In the genomic region with DNA sequence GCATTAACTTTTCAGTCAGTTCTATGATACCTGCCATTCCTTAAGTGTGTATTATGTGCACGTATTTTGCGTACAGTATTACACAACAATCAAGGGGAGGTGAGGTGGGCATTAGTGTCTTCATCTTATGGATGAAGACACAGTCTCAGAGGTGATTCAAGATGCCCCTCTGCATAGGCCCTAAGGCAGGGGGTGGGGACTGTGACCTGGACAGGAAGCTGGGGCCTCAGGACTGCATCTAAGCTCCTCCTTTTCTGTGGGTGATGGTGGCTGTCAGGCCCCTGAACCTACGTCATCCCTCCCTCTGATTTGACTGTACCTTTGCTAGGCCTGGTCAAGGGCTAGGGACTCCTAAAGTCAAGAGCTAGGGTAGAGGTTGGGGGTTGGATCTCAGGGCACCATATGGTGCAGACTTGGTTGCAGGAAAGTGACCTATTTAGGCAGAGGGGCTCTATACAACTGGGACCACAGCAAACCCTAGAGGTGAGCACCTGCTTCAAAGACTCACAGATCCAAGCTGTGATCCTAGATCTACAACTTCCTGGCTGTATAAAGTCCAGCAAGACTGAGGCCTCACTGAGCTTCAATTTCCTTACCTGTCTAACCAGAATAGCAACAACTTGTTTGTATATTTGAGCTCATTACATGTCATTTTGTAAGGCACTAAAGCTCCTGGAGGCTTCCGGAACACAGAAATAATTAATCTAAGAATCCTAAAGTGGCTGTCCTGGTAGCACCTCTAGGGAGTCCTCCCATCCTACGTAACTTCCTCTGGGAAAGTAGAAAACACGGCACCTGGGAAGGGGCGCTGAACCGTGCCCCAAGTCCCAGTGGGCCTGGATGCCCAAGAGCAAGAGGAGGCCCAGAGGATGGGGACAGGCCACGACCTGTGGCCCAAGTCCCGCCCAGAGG, we compare ENCODE assay signal across 8 cellular contexts. TPM values are rescaled to one million over a fixed set of nuclear protein-coding genes. Genes with fewer than 3 reads are reported as not detected.
A peak's percentile ranks its signal among the peaks of the same experiment; 100 is the strongest.
DNase-seq lines count a peak whose midpoint lies in the region; ATAC-seq and TF ChIP-seq lines count a peak whose summit lies in the region.

No MANE protein-coding gene starts in this region.

- H3K9ac ChIP-seq in iPS-20b (ENCODE audit: low read depth, low read length) = peak overlapping the region; percentile 74; the same call in 1 of the 2 replicates
- peak overlapping the region; percentile 42 to 46 for H3K9ac ChIP-seq in stomach smooth muscle (ENCODE audit: low read length in 2 of 2)

- H3K4me3 ChIP-seq in BE2C (ENCODE audit: low read depth, low read length) (peak overlapping the region; percentile 97), iPS-20b (ENCODE audit: low read length) (peak overlapping the region; percentile 92), stomach smooth muscle (ENCODE audit: low read length in 2 of 2) (peak overlapping the region; percentile 54 to 98)

- H3K27ac ChIP-seq in iPS-20b (ENCODE audit: low read length) (no peak overlapping the region), stomach smooth muscle (ENCODE audit: low read length) (peak overlapping the region; percentile 62)

- no peaks in the 10 kb centered on the region for H3K9me3 ChIP-seq in BE2C
- no peaks in the 10 kb centered on the region for H3K9me3 ChIP-seq in iPS-20b (ENCODE audit: insufficient read depth, low read depth, low read length)
- H3K9me3 ChIP-seq in stomach smooth muscle (ENCODE audit: control insufficient read depth in 2 of 2, low read length in 2 of 2) = no peaks in the 10 kb centered on the region

- DNase-seq in BE2C (no peak), HK-2 (ENCODE audit: unreplicated experiment) (no peak), NCI-H526 treated with DMSO at 0.1 percent for 48 hours (lab: John Stamatoyannopoulos, UW) (no peak)
- DNase-seq in activated T-cell treated with anti-CD3 and anti-CD28 coated beads, Interleukin-2, amount 50 U/mL, for 48 hours = peak; percentile 57 to 64

- H3K36me3 ChIP-seq in BE2C (no peaks in the 10 kb centered on the region), iPS-20b (ENCODE audit: insufficient read depth, low read depth, low read length) (no peaks in the 10 kb centered on the region), stomach smooth muscle (ENCODE audit: control insufficient read depth in 2 of 2, insufficient read depth in 2 of 2, low read length in 2 of 2) (peaks cover 0 to 2% of the 10 kb centered on the region in 2 donors)

- ATAC-seq in GM18907 (IDR thresholded peaks at IDR 0.05; ENCODE audit: unreplicated experiment) (peak; percentile 37), HG03378 (IDR thresholded peaks at IDR 0.05; ENCODE audit: unreplicated experiment) (peak; percentile 53)

- H3K27me3 ChIP-seq in BE2C (no peaks in the 10 kb centered on the region), iPS-20b (ENCODE audit: insufficient read depth, low read length) (no peaks in the 10 kb centered on the region), stomach smooth muscle (ENCODE audit: control insufficient read depth in 1 of 2, insufficient read depth in 2 of 2, low read length in 2 of 2) (no peaks in the 10 kb centered on the region)

- H3K4me1 ChIP-seq in BE2C = peaks cover 7% of the 10 kb centered on the region
- peaks cover 33% of the 10 kb centered on the region for H3K4me1 ChIP-seq in iPS-20b (ENCODE audit: insufficient read depth, low read length)
- H3K4me1 ChIP-seq in stomach smooth muscle (ENCODE audit: control insufficient read depth, insufficient read depth, low read length) = peaks cover 37% of the 10 kb centered on the region

- no peak for TF ChIP-seq CTCF in BE2C (IDR thresholded peaks at IDR 0.05; ENCODE audit: low read depth, low read length)

RNA-seq across cellular contexts. Expression of a gene that starts 39.1 kb away (rescaled TPM):
- polyA plus RNA-seq in BE2C (2012; ENCODE audit: insufficient read depth, insufficient read length, low read depth) = 158 TPM

Comparison
In these comparisons a context has a peak if more than half of its experiments do, and no peak if none do; other contexts are left out.
1. DNase-seq: peak in activated T-cell treated with anti-CD3 and anti-CD28 coated beads, Interleukin-2, amount 50 U/mL, for 48 hours (2 of 2); none in BE2C (single experiment), HK-2 (single experiment) and NCI-H526 treated with DMSO at 0.1 percent for 48 hours (single experiment).
2. Peak in every context shown above with its lines, with median percentiles within 50 percentile points of each other: H3K4me3 ChIP-seq.